In genomic region chr22:46797355-46797754, GRCh38 we compare ENCODE assay signal across 9 cellular contexts. TPM values are rescaled to one million over a fixed set of nuclear protein-coding genes. Genes with fewer than 3 reads are reported as not detected.
DNase-seq lines count a peak whose midpoint lies in the region; ATAC-seq and TF ChIP-seq lines count a peak whose summit lies in the region.
"Had no signal": no experiment of that assay in that cellular context is flagged by ENCODE, and none has a peak within 500 bp of the region (broad histone marks: within the 10 kb centered on the region; RNA-seq: fewer than 3 reads in every experiment).

No MANE protein-coding gene starts in this region.

- no peaks in the 10 kb centered on the region for H3K9me3 ChIP-seq in T-helper 17 cell (ENCODE audit: control insufficient read depth, low read length, poor library complexity, severe bottlenecking)

- H3K4me1 Mint-ChIP-seq in T-helper 17 cell = peaks cover 21% of the 10 kb centered on the region
- peaks cover 18% of the 10 kb centered on the region for H3K4me1 Mint-ChIP-seq in type B pancreatic cell (ENCODE audit: unreplicated experiment)

- H3K27me3 Mint-ChIP-seq in T-helper 17 cell (no peaks in the 10 kb centered on the region), type B pancreatic cell (no peaks in the 10 kb centered on the region)

- DNase-seq in activated CD8-positive, alpha-beta memory T cell treated with anti-CD3 and anti-CD28 coated beads for 24 hours = peak; percentile 42
- DNase-seq in activated CD8-positive, alpha-beta memory T cell treated with anti-CD3 and anti-CD28 coated beads, Interleukin-2, amount 50 U/mL, for 4 hours = no peak
- DNase-seq in T-helper 17 cell (no peak), fibroblast of villous mesenchyme (ENCODE audit: low read depth) (peak; percentile 40), type B pancreatic cell (ENCODE audit: extremely low spot score, unreplicated experiment) (no peak), GM03348 (ENCODE audit: low spot score) (no peak)
- no peak for DNase-seq in effector CD4-positive, alpha-beta T cell
- DNase-seq: activated CD4-positive, alpha-beta T cell treated with anti-CD3 and anti-CD28 coated beads, Interleukin-2, amount 50 U/mL, for 1 hour had no signal

- H3K36me3 Mint-ChIP-seq in T-helper 17 cell (ENCODE audit: low read depth) = peaks cover 5% of the 10 kb centered on the region
- peaks cover 8% of the 10 kb centered on the region for H3K36me3 Mint-ChIP-seq in type B pancreatic cell

- TF ChIP-seq CTCF in fibroblast of villous mesenchyme (IDR thresholded peaks at IDR 0.05; ENCODE audit: insufficient read depth, low read depth, low read length) = peak; percentile 35
- TF ChIP-seq CTCF in type B pancreatic cell (conservative IDR thresholded peaks at IDR 0.05) = peak; percentile 47

- no peak overlapping the region for H3K4me3 Mint-ChIP-seq in T-helper 17 cell
- H3K4me3 Mint-ChIP-seq in type B pancreatic cell = no peak overlapping the region

- H3K9me3 Mint-ChIP-seq in type B pancreatic cell = no peaks in the 10 kb centered on the region

- ATAC-seq in T-helper 17 cell (no peak), HG02759 (IDR thresholded peaks at IDR 0.05; ENCODE audit: unreplicated experiment) (no peak)

- H3K27ac Mint-ChIP-seq in T-helper 17 cell = peak overlapping the region; percentile 27
- H3K27ac Mint-ChIP-seq in type B pancreatic cell = no peak overlapping the region

- H3K4me3 ChIP-seq in fibroblast of villous mesenchyme (ENCODE audit: low read depth, low read length) = no peak overlapping the region

RNA-seq across cellular contexts. Expression of gene TBC1D22A, which starts 34.9 kb away (rescaled TPM):
- total RNA-seq in T-helper 17 cell (10 to 100 TPM; 42.1 to 43.8 TPM), fibroblast of villous mesenchyme (12.5 and 14.5 TPM in 2 replicates), type B pancreatic cell (ENCODE audit: low replicate concordance) (16.2 and 24.6 TPM in 2 replicates)

RNA-seq across cellular contexts. Expression of gene CERK, which starts 59.3 kb away (rescaled TPM):
- total RNA-seq in T-helper 17 cell (100 to 1,000 TPM; 164 to 174 TPM), fibroblast of villous mesenchyme (37.7 and 38.9 TPM in 2 replicates), type B pancreatic cell (ENCODE audit: low replicate concordance) (43.3 and 67.5 TPM in 2 replicates)

Comparison
In these comparisons a context has a peak if more than half of its experiments do, and no peak if none do; other contexts are left out.
1. DNase-seq: peak in activated CD8-positive, alpha-beta memory T cell treated with anti-CD3 and anti-CD28 coated beads for 24 hours (single experiment) and fibroblast of villous mesenchyme (single experiment); none in activated CD8-positive, alpha-beta memory T cell treated with anti-CD3 and anti-CD28 coated beads, Interleukin-2, amount 50 U/mL, for 4 hours (single experiment), T-helper 17 cell (0 of 3), type B pancreatic cell (single experiment), GM03348 (single experiment) and effector CD4-positive, alpha-beta T cell (single experiment).